15 cellular contexts compared by ENCODE assay signal in the genomic region with DNA sequence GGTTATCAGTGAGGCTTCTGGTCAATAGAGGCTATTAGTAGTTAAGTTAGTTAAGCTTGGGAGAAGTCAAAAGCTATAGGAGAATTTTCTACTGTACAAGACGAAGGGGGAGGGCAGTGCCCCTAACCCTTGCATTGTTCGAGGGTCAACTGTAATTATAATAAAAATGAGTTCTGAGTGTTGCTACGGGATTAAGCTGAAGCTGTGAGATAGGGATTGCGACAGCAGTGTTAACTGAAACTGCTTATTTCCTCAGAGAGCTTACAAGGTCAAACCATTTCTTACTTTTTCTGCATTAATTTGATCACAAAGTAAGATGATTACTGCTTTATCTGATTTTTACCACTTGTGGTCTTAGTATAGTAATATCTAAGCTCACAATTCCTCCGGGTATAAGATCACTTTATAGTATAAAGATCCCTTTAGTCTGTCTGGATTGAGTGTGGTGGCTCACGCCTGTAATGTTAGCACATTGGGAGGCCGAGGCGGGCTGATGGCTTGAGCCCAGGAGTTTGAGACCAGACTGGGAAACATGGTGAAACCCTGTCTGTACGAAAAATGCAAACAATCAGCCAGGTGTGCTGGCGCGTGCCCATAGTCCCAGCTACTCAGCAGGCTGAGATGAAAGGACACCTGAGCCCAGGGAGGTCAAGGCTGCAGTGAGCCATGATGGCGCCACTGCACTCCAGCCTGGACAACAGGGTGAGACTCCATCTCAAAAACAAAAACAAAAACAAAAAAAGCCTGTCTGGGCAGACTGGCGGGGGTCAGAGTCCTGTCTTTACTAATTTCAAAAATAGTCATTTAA.
"Had no signal": no experiment of that assay in that cellular context is flagged by ENCODE, and none has a peak within 500 bp of the region (broad histone marks: within the 10 kb centered on the region; RNA-seq: fewer than 3 reads in every experiment).

No MANE protein-coding gene starts in this region.

- H3K27ac Mint-ChIP-seq: activated T-helper 17 cell treated with anti-CD3 and anti-CD28 coated beads, Interleukin-2, amount 50 U/mL, for 72 hours; nephron had no signal

- H3K36me3 ChIP-seq: adrenal gland, gastroesophageal sphincter, ovary had no signal

- H3K27me3 Mint-ChIP-seq: activated T-helper 17 cell treated with anti-CD3 and anti-CD28 coated beads, Interleukin-2, amount 50 U/mL, for 72 hours; brain; central memory CD8-positive, alpha-beta T cell had no signal

- H3K4me3 ChIP-seq: adrenal gland, gastroesophageal sphincter, ovary had no signal

- H3K4me3 Mint-ChIP-seq: activated T-helper 17 cell treated with anti-CD3 and anti-CD28 coated beads, Interleukin-2, amount 50 U/mL, for 72 hours; brain; central memory CD8-positive, alpha-beta T cell; nephron had no signal

- H3K9me3 ChIP-seq: adrenal gland, gastroesophageal sphincter, ovary had no signal

- H3K9me3 Mint-ChIP-seq: central memory CD8-positive, alpha-beta T cell had no signal

- H3K4me1 ChIP-seq: adrenal gland, gastroesophageal sphincter had no signal

- DNase-seq: activated CD4-positive, alpha-beta T cell treated with anti-CD3 and anti-CD28 coated beads, Interleukin-2, amount 50 U/mL, for 1 hour; activated CD4-positive, CD25-positive, alpha-beta regulatory T cell; activated naive CD4-positive, alpha-beta T cell treated with anti-CD3 and anti-CD28 coated beads, Interleukin-2, amount 50 U/mL, for 16 hours; activated T-cell treated with anti-CD3 and anti-CD28 coated beads for 4 hours; adrenal gland; cortex of kidney; left ventricle myocardium superior; mesenchymal stem cell; ovary; stimulated activated CD4-positive, alpha-beta T cell treated with anti-CD3 and anti-CD28 coated beads, Interleukin-4, amount 100 ng/mL, for 4 hours had no signal

- H3K36me3 Mint-ChIP-seq: brain had no signal

- H3K27me3 ChIP-seq: adrenal gland, gastroesophageal sphincter, ovary had no signal

- H3K4me1 Mint-ChIP-seq: activated T-helper 17 cell treated with anti-CD3 and anti-CD28 coated beads, Interleukin-2, amount 50 U/mL, for 72 hours; central memory CD8-positive, alpha-beta T cell; nephron had no signal
